1 cellular context compared by ENCODE assay signal in the genomic region with DNA sequence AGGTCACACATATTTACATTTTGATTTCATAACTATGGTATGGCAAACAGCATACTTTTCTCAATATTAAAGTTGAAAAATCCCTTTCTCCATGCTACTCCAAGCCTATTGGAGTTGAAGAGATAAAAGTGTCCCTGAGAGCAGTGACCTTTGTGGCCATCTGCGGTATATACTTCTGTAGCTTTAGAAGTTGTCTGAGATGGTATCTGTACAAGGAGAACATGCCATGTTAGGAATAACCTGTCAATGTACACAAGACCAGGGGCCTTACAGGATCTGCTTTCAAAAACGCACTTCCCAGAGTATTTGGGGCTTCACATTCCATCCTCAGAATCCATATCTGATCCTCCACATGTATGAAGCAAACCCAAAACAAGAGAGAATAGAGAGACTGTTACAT.
TF ChIP-seq lines count a peak whose summit lies in the region.

No MANE protein-coding gene starts in this region.

TF ChIP-seq in HepG2, 621 proteins besides CTCF, POLR2A, EP300 and RAD21 (continued from another document):
- TF ChIP-seq PAXIP1 (CRISPR knock-in tag; conservative IDR thresholded peaks at IDR 0.05) (0 out of 2 replicates have a peak, but pooled peaks have one; percentile 50), AGO1 (IDR thresholded peaks at IDR 0.05; ENCODE audit: low read depth, low read length, poor library complexity, severe bottlenecking) (no peak), RXRB (CRISPR knock-in tag; IDR thresholded peaks at IDR 0.05; ENCODE audit: borderline replicate concordance) (0 out of 2 replicates have a peak, but pooled peaks have one; percentile 23), NAIF1 (CRISPR knock-in tag; IDR thresholded peaks at IDR 0.05; ENCODE audit: borderline replicate concordance) (no peak), MIER3 (CRISPR knock-in tag; IDR thresholded peaks at IDR 0.05; ENCODE audit: borderline replicate concordance) (no peak), CHD2 (IDR thresholded peaks at IDR 0.05; ENCODE audit: low read depth, low read length) (no peak), ZNF773 (CRISPR knock-in tag; IDR thresholded peaks at IDR 0.05; ENCODE audit: borderline replicate concordance) (no peak), TCF7 (IDR thresholded peaks at IDR 0.05; ENCODE audit: low read depth) (peak; percentile 50; the same call in 1 of the 2 replicates), HMG20A (CRISPR knock-in tag; IDR thresholded peaks at IDR 0.05; ENCODE audit: borderline replicate concordance) (peak; percentile 36; the same call in 1 of the 2 replicates), NR2F6 (IDR thresholded peaks at IDR 0.05) (peak; percentile 42; the same call in 1 of the 2 replicates), NR2F6 (CRISPR knock-in tag; IDR thresholded peaks at IDR 0.05) (no peak), HNF4A (CRISPR knock-in tag; IDR thresholded peaks at IDR 0.05) (peak; percentile 63; the same call in 1 of the 2 replicates), FOXA1 (IDR thresholded peaks at IDR 0.05) (no peak), FOXA1 (CRISPR knock-in tag; IDR thresholded peaks at IDR 0.05) (peak; percentile 64), ZMYM4 (CRISPR knock-in tag; IDR thresholded peaks at IDR 0.05) (peak; percentile 30; the same call in 1 of the 2 replicates), FOXA3 (CRISPR knock-in tag; IDR thresholded peaks at IDR 0.05) (peak; percentile 24; the same call in 1 of the 2 replicates), SOX13 (IDR thresholded peaks at IDR 0.05) (no peak), SOX13 (CRISPR knock-in tag; conservative IDR thresholded peaks at IDR 0.05 in 1 of 2, IDR thresholded peaks at IDR 0.05 in 1 of 2) (0 out of 4 replicates have a peak, but pooled peaks of 1 of the 2 experiments have one; percentile 7)
- TF ChIP-seq, protein P1, sequence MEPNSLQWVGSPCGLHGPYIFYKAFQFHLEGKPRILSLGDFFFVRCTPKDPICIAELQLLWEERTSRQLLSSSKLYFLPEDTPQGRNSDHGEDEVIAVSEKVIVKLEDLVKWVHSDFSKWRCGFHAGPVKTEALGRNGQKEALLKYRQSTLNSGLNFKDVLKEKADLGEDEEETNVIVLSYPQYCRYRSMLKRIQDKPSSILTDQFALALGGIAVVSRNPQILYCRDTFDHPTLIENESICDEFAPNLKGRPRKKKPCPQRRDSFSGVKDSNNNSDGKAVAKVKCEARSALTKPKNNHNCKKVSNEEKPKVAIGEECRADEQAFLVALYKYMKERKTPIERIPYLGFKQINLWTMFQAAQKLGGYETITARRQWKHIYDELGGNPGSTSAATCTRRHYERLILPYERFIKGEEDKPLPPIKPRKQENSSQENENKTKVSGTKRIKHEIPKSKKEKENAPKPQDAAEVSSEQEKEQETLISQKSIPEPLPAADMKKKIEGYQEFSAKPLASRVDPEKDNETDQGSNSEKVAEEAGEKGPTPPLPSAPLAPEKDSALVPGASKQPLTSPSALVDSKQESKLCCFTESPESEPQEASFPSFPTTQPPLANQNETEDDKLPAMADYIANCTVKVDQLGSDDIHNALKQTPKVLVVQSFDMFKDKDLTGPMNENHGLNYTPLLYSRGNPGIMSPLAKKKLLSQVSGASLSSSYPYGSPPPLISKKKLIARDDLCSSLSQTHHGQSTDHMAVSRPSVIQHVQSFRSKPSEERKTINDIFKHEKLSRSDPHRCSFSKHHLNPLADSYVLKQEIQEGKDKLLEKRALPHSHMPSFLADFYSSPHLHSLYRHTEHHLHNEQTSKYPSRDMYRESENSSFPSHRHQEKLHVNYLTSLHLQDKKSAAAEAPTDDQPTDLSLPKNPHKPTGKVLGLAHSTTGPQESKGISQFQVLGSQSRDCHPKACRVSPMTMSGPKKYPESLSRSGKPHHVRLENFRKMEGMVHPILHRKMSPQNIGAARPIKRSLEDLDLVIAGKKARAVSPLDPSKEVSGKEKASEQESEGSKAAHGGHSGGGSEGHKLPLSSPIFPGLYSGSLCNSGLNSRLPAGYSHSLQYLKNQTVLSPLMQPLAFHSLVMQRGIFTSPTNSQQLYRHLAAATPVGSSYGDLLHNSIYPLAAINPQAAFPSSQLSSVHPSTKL (CRISPR knock-in tag; IDR thresholded peaks at IDR 0.05): peak; percentile 54
